Comparison of ENCODE assay signal across 34 cellular contexts in genomic region chr10:97243836-97244235, GRCh38. TPM values are rescaled to one million over a fixed set of nuclear protein-coding genes. Genes with fewer than 3 reads are reported as not detected.
"Had no signal": no experiment of that assay in that cellular context is flagged by ENCODE, and none has a peak within 500 bp of the region (broad histone marks: within the 10 kb centered on the region; RNA-seq: fewer than 3 reads in every experiment).

No MANE protein-coding gene starts in this region.

- H3K4me3 ChIP-seq: MG63, Peyer's patch had no signal

- DNase-seq: activated B cell treated with CpG ODN at 0.5 μM for 24 hours; activated CD4-positive, alpha-beta memory T cell treated with anti-CD3 and anti-CD28 coated beads for 36 hours; activated CD4-positive, alpha-beta T cell treated with anti-CD3 and anti-CD28 coated beads for 4 hours; activated CD4-positive, alpha-beta T cell treated with anti-CD3 and anti-CD28 coated beads, Interleukin-2, amount 50 U/mL, for 1 hour; activated CD4-positive, CD25-positive, alpha-beta regulatory T cell treated with anti-CD3 and anti-CD28 coated beads, Interleukin-2, amount 50 U/mL, for 72 hours; activated CD8-positive, alpha-beta memory T cell treated with anti-CD3 and anti-CD28 coated beads, Interleukin-2, amount 50 U/mL, for 4 hours; activated gamma-delta T cell treated with Interleukin-2 at 50 U/mL for 16 hours; activated naive CD4-positive, alpha-beta T cell treated with anti-CD3 and anti-CD28 coated beads for 36 hours; activated T-cell treated with anti-CD3 and anti-CD28 coated beads for 4 hours; activated T-cell treated with anti-CD3 and anti-CD28 coated beads, Interleukin-2, amount 50 U/mL, for 4 hours; amniotic stem cell; aorta; brain microvascular endothelial cell; Kasumi-1; KG1; MG63; NCI-H1048; NCI-H1436 treated with DMSO at 0.1 percent for 48 hours; NCI-H1694 treated with DMSO at 0.1 percent for 48 hours; NCI-H2029; NCI-H2171; NCI-H510A; NCI-H526; NCI-H748 treated with DMSO at 0.1 percent for 48 hours; NK-92 treated with Interleukin-12 subunit alpha and Interleukin-12 subunit beta, amount 100 ng/mL, for 24 hours; PC-3; Peyer's patch; RPMI8226; SW 1271; T-helper 1 cell; T-helper 2 cell; T-helper 9 cell had no signal

- H3K27me3 ChIP-seq: brain microvascular endothelial cell, MG63, Peyer's patch had no signal

- ATAC-seq: activated naive CD4-positive, alpha-beta T cell treated with anti-CD3 and anti-CD28 coated beads, Interleukin-2, amount 50 U/mL, for 72 hours; activated T-cell treated with anti-CD3 and anti-CD28 coated beads, Interleukin-2, amount 50 U/mL, for 4 hours; PC-3 had no signal

- H3K36me3 ChIP-seq: brain microvascular endothelial cell, MG63 had no signal

- H3K4me1 ChIP-seq: Peyer's patch had no signal

- H3K27ac ChIP-seq: brain microvascular endothelial cell, Peyer's patch, VCaP had no signal

- H3K9me3 ChIP-seq: MG63, Peyer's patch had no signal

RNA-seq across cellular contexts. Expression of gene SLIT1, which starts 58.1 kb away (rescaled TPM):
- total RNA-seq: PC-3 had no signal
